ENCODE assay signal across 1 cellular context in the genomic region with DNA sequence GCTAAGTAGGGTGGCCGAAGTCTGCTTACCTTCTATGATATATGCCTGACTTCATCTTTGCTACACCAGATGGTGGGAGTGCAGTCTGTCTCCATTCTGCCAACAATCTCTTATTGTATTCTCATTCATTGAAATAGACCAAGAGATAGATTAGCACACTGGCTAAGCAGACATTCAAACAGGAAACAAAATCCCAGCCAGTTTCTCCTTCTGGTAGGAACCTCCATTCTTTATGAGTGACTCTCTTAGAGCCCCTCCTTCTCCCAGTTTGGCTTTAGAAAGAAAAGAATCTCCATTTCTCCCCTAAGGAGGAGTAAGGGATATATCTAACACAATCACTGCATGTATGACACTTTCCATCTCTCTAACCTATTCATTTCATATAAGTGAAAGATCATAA.
TF ChIP-seq lines count a peak whose summit lies in the region.

No MANE protein-coding gene starts in this region.

TF ChIP-seq in GM23338, 12 proteins besides CTCF, POLR2A, EP300 and RAD21:
- TF ChIP-seq JUNB (IDR thresholded peaks at IDR 0.05; ENCODE audit: unreplicated experiment) (no peak), REST (IDR thresholded peaks at IDR 0.05; ENCODE audit: unreplicated experiment) (no peak), POLR2AphosphoS5 (IDR thresholded peaks at IDR 0.05; ENCODE audit: low read depth) (no peak), EZH2phosphoT487 (IDR thresholded peaks at IDR 0.05; ENCODE audit: unreplicated experiment) (no peak), STAT1 (IDR thresholded peaks at IDR 0.05; ENCODE audit: unreplicated experiment) (no peak), NANOG (IDR thresholded peaks at IDR 0.05; ENCODE audit: borderline replicate concordance) (no peak), EZH2 (IDR thresholded peaks at IDR 0.05; ENCODE audit: low read depth, unreplicated experiment) (no peak), ZNF462 (CRISPR knock-in tag; IDR thresholded peaks at IDR 0.05) (no peak), ZNF331 (CRISPR knock-in tag; IDR thresholded peaks at IDR 0.05; ENCODE audit: low read depth) (no peak), CREB1 (CRISPR knock-in tag; IDR thresholded peaks at IDR 0.05; ENCODE audit: low read depth) (no peak), ZNF114 (CRISPR knock-in tag; IDR thresholded peaks at IDR 0.05) (no peak)
- TF ChIP-seq, protein P1, sequence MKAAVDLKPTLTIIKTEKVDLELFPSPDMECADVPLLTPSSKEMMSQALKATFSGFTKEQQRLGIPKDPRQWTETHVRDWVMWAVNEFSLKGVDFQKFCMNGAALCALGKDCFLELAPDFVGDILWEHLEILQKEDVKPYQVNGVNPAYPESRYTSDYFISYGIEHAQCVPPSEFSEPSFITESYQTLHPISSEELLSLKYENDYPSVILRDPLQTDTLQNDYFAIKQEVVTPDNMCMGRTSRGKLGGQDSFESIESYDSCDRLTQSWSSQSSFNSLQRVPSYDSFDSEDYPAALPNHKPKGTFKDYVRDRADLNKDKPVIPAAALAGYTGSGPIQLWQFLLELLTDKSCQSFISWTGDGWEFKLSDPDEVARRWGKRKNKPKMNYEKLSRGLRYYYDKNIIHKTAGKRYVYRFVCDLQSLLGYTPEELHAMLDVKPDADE (IDR thresholded peaks at IDR 0.05), result no peak
TF ChIP-seq in GM23338: peak in this region for 0.
